In the genomic region with DNA sequence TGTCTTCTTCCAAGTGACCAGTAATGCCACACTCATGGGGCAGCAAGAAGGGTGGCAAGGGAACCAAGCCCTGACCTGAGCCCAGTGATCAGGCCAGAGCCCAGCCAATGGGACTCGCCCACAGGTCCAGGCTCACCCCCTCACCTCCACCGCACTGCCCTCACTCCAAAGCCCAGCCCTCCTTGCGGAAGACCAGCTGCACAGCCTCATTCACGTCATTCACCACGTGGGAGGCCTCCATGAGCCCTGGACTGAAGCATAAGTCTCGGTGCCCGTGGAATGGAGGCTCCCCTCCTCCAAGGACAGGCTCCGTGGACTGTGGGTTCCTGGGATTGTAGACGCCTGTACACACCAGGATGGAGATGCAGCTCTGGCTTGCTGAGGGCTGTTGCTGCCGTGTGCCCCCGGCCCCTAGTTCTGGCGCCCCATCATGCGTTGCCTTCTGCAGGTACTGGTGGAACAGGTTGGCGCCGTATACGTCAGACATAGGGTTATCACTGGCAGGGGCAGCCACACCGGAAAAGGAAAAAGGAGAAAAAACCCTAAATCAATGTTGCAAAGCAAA, we compare ENCODE assay signal across 31 cellular contexts. TPM values are rescaled to one million over a fixed set of nuclear protein-coding genes. Genes with fewer than 3 reads are reported as not detected.
"Had no signal": no experiment of that assay in that cellular context is flagged by ENCODE, and none has a peak within 500 bp of the region (broad histone marks: within the 10 kb centered on the region; RNA-seq: fewer than 3 reads in every experiment).

No MANE protein-coding gene starts in this region.

- H3K4me3 Mint-ChIP-seq: activated CD8-positive, alpha-beta memory T cell treated with anti-CD3 and anti-CD28 coated beads, Interleukin-2, amount 10 ng/mL, durations not matched to agents 7 days and 5 days; activated CD8-positive, alpha-beta T cell treated with anti-CD3 and anti-CD28 coated beads for 36 hours; activated naive CD4-positive, alpha-beta T cell treated with anti-CD3 and anti-CD28 coated beads, Interleukin-2, amount 50 U/mL, for 24 hours; dendritic cell treated with granulocyte-macrophage colony-stimulating factor and Interleukin-4, amounts not matched to agents 40 ng/mL and 50 ng/mL, for 4 days; endodermal cell; nephron; stimulated activated naive B cell treated with anti-CD40 and anti-IgM and Interleukin-4, amounts not matched to agents 10 μg/mL and 1 μg/mL and 100 μg/mL, for 72 hours; T-helper 17 cell had no signal

- H3K9me3 ChIP-seq: body of pancreas, esophagus squamous epithelium, left lung, neutrophil, ovary, prostate gland, stomach, suprapubic skin, tibial artery, upper lobe of right lung had no signal

- H3K9me3 Mint-ChIP-seq: activated CD8-positive, alpha-beta T cell treated with anti-CD3 and anti-CD28 coated beads for 36 hours; activated naive CD4-positive, alpha-beta T cell treated with anti-CD3 and anti-CD28 coated beads, Interleukin-2, amount 50 U/mL, for 24 hours; activated T-helper 2 cell treated with anti-CD3 and anti-CD28 coated beads, Interferon-gamma antibody, Interleukin-2, Interleukin-4, amounts not matched to agents 10 μg/mL and 5 μg/mL and 100 μg/mL, durations not matched to agents 14 hours and 24 hours and 36 hours; dendritic cell treated with granulocyte-macrophage colony-stimulating factor and Interleukin-4, amounts not matched to agents 40 ng/mL and 50 ng/mL, for 4 days; endodermal cell; nephron; stimulated activated naive B cell treated with anti-CD40 and anti-IgM and Interleukin-4, amounts not matched to agents 10 μg/mL and 1 μg/mL and 100 μg/mL, for 72 hours had no signal

- H3K27ac ChIP-seq: body of pancreas, esophagus squamous epithelium, left lung, neutrophil, ovary, prostate gland, stomach, suprapubic skin, tibial artery, upper lobe of right lung, WERI-Rb-1 had no signal

- H3K27ac Mint-ChIP-seq: activated CD8-positive, alpha-beta memory T cell treated with anti-CD3 and anti-CD28 coated beads, Interleukin-2, amount 10 ng/mL, durations not matched to agents 7 days and 5 days; activated CD8-positive, alpha-beta T cell treated with anti-CD3 and anti-CD28 coated beads for 36 hours; activated naive CD4-positive, alpha-beta T cell treated with anti-CD3 and anti-CD28 coated beads, Interleukin-2, amount 50 U/mL, for 24 hours; activated T-helper 2 cell treated with anti-CD3 and anti-CD28 coated beads, Interferon-gamma antibody, Interleukin-2, Interleukin-4, amounts not matched to agents 10 μg/mL and 5 μg/mL and 100 μg/mL, durations not matched to agents 14 hours and 24 hours and 36 hours; dendritic cell treated with granulocyte-macrophage colony-stimulating factor and Interleukin-4, amounts not matched to agents 40 ng/mL and 50 ng/mL, for 4 days; endodermal cell; nephron; stimulated activated naive B cell treated with anti-CD40 and anti-IgM and Interleukin-4, amounts not matched to agents 10 μg/mL and 1 μg/mL and 100 μg/mL, for 72 hours; T-helper 17 cell had no signal

- H3K36me3 ChIP-seq: ovary, prostate gland had no signal

- H3K27me3 ChIP-seq: body of pancreas, esophagus squamous epithelium, left lung, neutrophil, ovary, stomach, suprapubic skin, tibial artery, upper lobe of right lung had no signal

- H3K27me3 Mint-ChIP-seq: activated CD8-positive, alpha-beta memory T cell treated with anti-CD3 and anti-CD28 coated beads, Interleukin-2, amount 10 ng/mL, durations not matched to agents 7 days and 5 days; activated CD8-positive, alpha-beta T cell treated with anti-CD3 and anti-CD28 coated beads for 36 hours; activated naive CD4-positive, alpha-beta T cell treated with anti-CD3 and anti-CD28 coated beads, Interleukin-2, amount 50 U/mL, for 24 hours; dendritic cell treated with granulocyte-macrophage colony-stimulating factor and Interleukin-4, amounts not matched to agents 40 ng/mL and 50 ng/mL, for 4 days; stimulated activated naive B cell treated with anti-CD40 and anti-IgM and Interleukin-4, amounts not matched to agents 10 μg/mL and 1 μg/mL and 100 μg/mL, for 72 hours; T-helper 17 cell had no signal

- H3K4me3 ChIP-seq: body of pancreas, esophagus squamous epithelium, left lung, lung, ovary, prostate gland, smooth muscle cell, stomach, suprapubic skin, tibial artery, upper lobe of right lung had no signal

- H3K4me1 ChIP-seq: body of pancreas, esophagus squamous epithelium, left lung, prostate gland, stomach, suprapubic skin, tibial artery, upper lobe of right lung had no signal

- H3K4me1 Mint-ChIP-seq: activated CD8-positive, alpha-beta memory T cell treated with anti-CD3 and anti-CD28 coated beads, Interleukin-2, amount 10 ng/mL, durations not matched to agents 7 days and 5 days; activated naive CD4-positive, alpha-beta T cell treated with anti-CD3 and anti-CD28 coated beads, Interleukin-2, amount 50 U/mL, for 24 hours; endodermal cell; stimulated activated naive B cell treated with anti-CD40 and anti-IgM and Interleukin-4, amounts not matched to agents 10 μg/mL and 1 μg/mL and 100 μg/mL, for 72 hours had no signal

- DNase-seq: activated CD4-positive, alpha-beta T cell treated with anti-CD3 and anti-CD28 coated beads, Interleukin-2, amount 50 U/mL, for 1 hour; activated CD4-positive, CD25-positive, alpha-beta regulatory T cell treated with anti-CD3 and anti-CD28 coated beads, Interleukin-2, amount 50 U/mL, for 72 hours; activated CD8-positive, alpha-beta memory T cell treated with anti-CD3 and anti-CD28 coated beads, Interleukin-2, amount 10 ng/mL, durations not matched to agents 7 days and 5 days; activated CD8-positive, alpha-beta T cell treated with anti-CD3 and anti-CD28 coated beads for 36 hours; activated T-cell treated with anti-CD3 and anti-CD28 coated beads, Interleukin-2, amount 50 U/mL, for 48 hours; body of pancreas; endodermal cell; esophagus squamous epithelium; foreskin melanocyte; kidney glomerular epithelial cell; left lung; ovary; stimulated activated CD4-positive, alpha-beta T cell treated with anti-CD3 and anti-CD28 coated beads, Interleukin-15, amount 100 ng/mL, for 24 hours; stimulated activated CD4-positive, alpha-beta T cell treated with anti-CD3 and anti-CD28 coated beads, Interleukin-2, amount 100 ng/mL, for 24 hours; stimulated activated naive B cell treated with anti-CD40 and anti-IgM and Interleukin-4, amounts not matched to agents 10 μg/mL and 1 μg/mL and 100 μg/mL, for 72 hours; stomach; SW 1271; T-helper 17 cell; T1000; upper lobe of right lung; WERI-Rb-1 had no signal

- ATAC-seq: activated CD8-positive, alpha-beta memory T cell treated with anti-CD3 and anti-CD28 coated beads, Interleukin-2, amount 10 ng/mL, durations not matched to agents 7 days and 5 days; activated CD8-positive, alpha-beta T cell treated with anti-CD3 and anti-CD28 coated beads for 36 hours; body of pancreas; left lung; stimulated activated naive B cell treated with anti-CD40 and anti-IgM and Interleukin-4, amounts not matched to agents 10 μg/mL and 1 μg/mL and 100 μg/mL, for 72 hours; T-helper 17 cell; upper lobe of right lung had no signal

RNA-seq across cellular contexts. Expression of a gene that starts 16.8 kb away (rescaled TPM):
- total RNA-seq: activated CD8-positive, alpha-beta memory T cell treated with anti-CD3 and anti-CD28 coated beads, Interleukin-2, amount 10 ng/mL, durations not matched to agents 7 days and 5 days had no signal
